In the genomic region with DNA sequence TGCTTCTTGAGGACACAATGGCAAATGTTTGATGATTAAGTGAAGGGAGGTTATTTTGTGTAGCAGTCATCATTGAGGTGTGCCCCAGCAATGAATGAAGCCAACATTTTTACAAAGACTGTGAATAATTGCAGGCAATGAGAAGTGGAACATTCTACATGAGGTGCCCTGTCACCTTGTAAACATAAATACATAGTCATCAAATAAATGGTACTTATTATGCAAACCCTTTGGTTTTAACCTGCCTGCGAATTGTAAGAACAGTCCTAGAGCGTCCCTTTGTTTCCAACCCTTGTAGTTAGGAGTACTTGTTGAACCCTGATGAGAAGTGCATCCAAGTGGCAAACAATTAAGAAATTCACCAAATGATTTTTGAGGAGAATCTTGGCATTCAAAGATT, we compare ENCODE assay signal across 36 cellular contexts. TPM values are rescaled to one million over a fixed set of nuclear protein-coding genes. Genes with fewer than 3 reads are reported as not detected.
"Had no signal": no experiment of that assay in that cellular context is flagged by ENCODE, and none has a peak within 500 bp of the region (broad histone marks: within the 10 kb centered on the region; RNA-seq: fewer than 3 reads in every experiment).

No MANE protein-coding gene starts in this region.

- H3K27me3 ChIP-seq: adrenal gland, body of pancreas, brain microvascular endothelial cell, breast epithelium had no signal

- H3K27ac ChIP-seq: adrenal gland, body of pancreas, brain microvascular endothelial cell, breast epithelium, VCaP had no signal

- H3K27ac Mint-ChIP-seq: activated B cell treated with CpG ODN at 0.5 μM for 24 hours; activated CD4-positive, alpha-beta memory T cell treated with anti-CD3 and anti-CD28 coated beads for 36 hours; activated CD4-positive, alpha-beta T cell treated with anti-CD3 and anti-CD28 coated beads, Interleukin-2, amount 10 ng/mL, durations not matched to agents 7 days and 5 days; activated CD8-positive, alpha-beta T cell treated with anti-CD3 and anti-CD28 coated beads for 36 hours; activated naive CD4-positive, alpha-beta T cell treated with anti-CD3 and anti-CD28 coated beads for 36 hours; activated naive CD4-positive, alpha-beta T cell treated with anti-CD3 and anti-CD28 coated beads, Interleukin-2, amount 50 U/mL, for 72 hours; activated naive CD8-positive, alpha-beta T cell treated with anti-CD3 and anti-CD28 coated beads for 36 hours; activated T-cell treated with anti-CD3 and anti-CD28 coated beads, Interleukin-2, amount 50 U/mL, for 72 hours; activated T-helper 1 cell treated with anti-CD3 and anti-CD28 coated beads, Interleukin-12 subunit alpha, Interleukin-12 subunit beta, Interleukin-2, Interleukin-4 antibody, amounts not matched to agents 30 ng/mL and 10 ng/mL and 1 ng/mL, durations not matched to agents 14 hours and 24 hours and 36 hours; activated T-helper 17 cell treated with anti-CD3 and anti-CD28 coated beads, Interleukin-2, amount 50 U/mL, for 72 hours; T-helper 1 cell treated with Interleukin-12 subunit alpha and Interleukin-12 subunit beta and Interleukin-4 antibody, amounts not matched to agents 30 μg/mL and 1 μg/mL, for 36 hours; T-helper 2 cell treated with Interferon-gamma antibody and Interleukin-4, amounts not matched to agents 5 μg/mL and 100 μg/mL, for 36 hours had no signal

- H3K4me1 Mint-ChIP-seq: activated B cell treated with CpG ODN at 0.5 μM for 24 hours; activated naive CD8-positive, alpha-beta T cell treated with anti-CD3 and anti-CD28 coated beads for 36 hours; activated T-helper 17 cell treated with anti-CD3 and anti-CD28 coated beads, Interleukin-2, amount 50 U/mL, for 72 hours had no signal

- FAIRE-seq: astrocyte, TTC549 had no signal

- H3K4me1 ChIP-seq: adrenal gland, body of pancreas, breast epithelium had no signal

- ATAC-seq: activated CD8-positive, alpha-beta T cell treated with anti-CD3 and anti-CD28 coated beads for 36 hours; activated naive CD4-positive, alpha-beta T cell treated with anti-CD3 and anti-CD28 coated beads, Interleukin-2, amount 50 U/mL, for 72 hours; activated T-cell treated with anti-CD3 and anti-CD28 coated beads, Interleukin-2, amount 50 U/mL, for 4 hours; activated T-cell treated with anti-CD3 and anti-CD28 coated beads, Interleukin-2, amount 50 U/mL, for 72 hours; body of pancreas had no signal

- H3K4me3 ChIP-seq: adrenal gland, body of pancreas, breast epithelium had no signal

- H3K9me3 ChIP-seq: adrenal gland, body of pancreas, breast epithelium had no signal

- H3K36me3 Mint-ChIP-seq: activated CD4-positive, alpha-beta memory T cell treated with anti-CD3 and anti-CD28 coated beads for 36 hours; activated naive CD4-positive, alpha-beta T cell treated with anti-CD3 and anti-CD28 coated beads, Interleukin-2, amount 50 U/mL, for 72 hours; activated naive CD8-positive, alpha-beta T cell treated with anti-CD3 and anti-CD28 coated beads for 36 hours had no signal

- H3K4me3 Mint-ChIP-seq: activated B cell treated with CpG ODN at 0.5 μM for 24 hours; activated CD4-positive, alpha-beta memory T cell treated with anti-CD3 and anti-CD28 coated beads for 36 hours; activated CD4-positive, alpha-beta T cell treated with anti-CD3 and anti-CD28 coated beads, Interleukin-2, amount 10 ng/mL, durations not matched to agents 7 days and 5 days; activated CD8-positive, alpha-beta T cell treated with anti-CD3 and anti-CD28 coated beads for 36 hours; activated naive CD4-positive, alpha-beta T cell treated with anti-CD3 and anti-CD28 coated beads for 36 hours; activated naive CD8-positive, alpha-beta T cell treated with anti-CD3 and anti-CD28 coated beads for 36 hours; activated T-cell treated with anti-CD3 and anti-CD28 coated beads, Interleukin-2, amount 50 U/mL, for 4 hours; activated T-cell treated with anti-CD3 and anti-CD28 coated beads, Interleukin-2, amount 50 U/mL, for 72 hours; activated T-helper 1 cell treated with anti-CD3 and anti-CD28 coated beads, Interleukin-12 subunit alpha, Interleukin-12 subunit beta, Interleukin-2, Interleukin-4 antibody, amounts not matched to agents 30 ng/mL and 10 ng/mL and 1 ng/mL, durations not matched to agents 14 hours and 24 hours and 36 hours; activated T-helper 17 cell treated with anti-CD3 and anti-CD28 coated beads, Interleukin-2, amount 50 U/mL, for 72 hours; T-helper 1 cell treated with Interleukin-12 subunit alpha and Interleukin-12 subunit beta and Interleukin-4 antibody, amounts not matched to agents 30 μg/mL and 1 μg/mL, for 36 hours; T-helper 2 cell treated with Interferon-gamma antibody and Interleukin-4, amounts not matched to agents 5 μg/mL and 100 μg/mL, for 36 hours had no signal

- H3K36me3 ChIP-seq: adrenal gland, brain microvascular endothelial cell, breast epithelium had no signal

- DNase-seq: activated B cell treated with CpG ODN at 0.5 μM for 24 hours; activated CD4-positive, alpha-beta memory T cell treated with anti-CD3 and anti-CD28 coated beads for 36 hours; activated CD4-positive, alpha-beta T cell treated with anti-CD3 and anti-CD28 coated beads for 48 hours; activated CD4-positive, alpha-beta T cell treated with anti-CD3 and anti-CD28 coated beads, Interleukin-2, amount 10 ng/mL, durations not matched to agents 7 days and 5 days; activated CD4-positive, CD25-positive, alpha-beta regulatory T cell treated with anti-CD3 and anti-CD28 coated beads, Interleukin-2, amount 50 U/mL, for 72 hours; activated CD8-positive, alpha-beta memory T cell treated with anti-CD3 and anti-CD28 coated beads, Interleukin-2, amount 50 U/mL, for 4 hours; activated CD8-positive, alpha-beta T cell treated with anti-CD3 and anti-CD28 coated beads for 36 hours; activated effector memory CD4-positive, alpha-beta T cell treated with anti-CD3 and anti-CD28 coated beads, Interleukin-2, amount 50 U/mL, for 16 hours; activated gamma-delta T cell treated with Interleukin-2 at 50 U/mL for 16 hours; activated naive CD4-positive, alpha-beta T cell; activated naive CD4-positive, alpha-beta T cell treated with anti-CD3 and anti-CD28 coated beads for 36 hours; activated naive CD4-positive, alpha-beta T cell treated with anti-CD3 and anti-CD28 coated beads, Interleukin-2, amount 50 U/mL, for 16 hours; activated naive CD8-positive, alpha-beta T cell treated with anti-CD3 and anti-CD28 coated beads for 36 hours; activated T-cell treated with anti-CD3 and anti-CD28 coated beads for 4 hours; activated T-cell treated with anti-CD3 and anti-CD28 coated beads, Interleukin-2, amount 50 U/mL, for 1 hour; activated T-cell treated with anti-CD3 and anti-CD28 coated beads, Interleukin-2, amount 50 U/mL, for 4 hours; activated T-cell treated with anti-CD3 and anti-CD28 coated beads, Interleukin-2, amount 50 U/mL, for 72 hours; adrenal gland; amniotic stem cell; aorta; body of pancreas; brain microvascular endothelial cell; central memory CD4-positive, alpha-beta T cell; T-helper 2 cell; T-helper 9 cell had no signal

- H3K9me3 Mint-ChIP-seq: activated B cell treated with CpG ODN at 0.5 μM for 24 hours; activated CD4-positive, alpha-beta memory T cell treated with anti-CD3 and anti-CD28 coated beads for 36 hours; activated CD4-positive, alpha-beta T cell treated with anti-CD3 and anti-CD28 coated beads, Interleukin-2, amount 10 ng/mL, durations not matched to agents 7 days and 5 days; activated CD8-positive, alpha-beta T cell treated with anti-CD3 and anti-CD28 coated beads for 36 hours; activated naive CD4-positive, alpha-beta T cell treated with anti-CD3 and anti-CD28 coated beads for 36 hours; activated naive CD4-positive, alpha-beta T cell treated with anti-CD3 and anti-CD28 coated beads, Interleukin-2, amount 50 U/mL, for 72 hours; activated naive CD8-positive, alpha-beta T cell treated with anti-CD3 and anti-CD28 coated beads for 36 hours; activated T-cell treated with anti-CD3 and anti-CD28 coated beads, Interleukin-2, amount 50 U/mL, for 4 hours; activated T-cell treated with anti-CD3 and anti-CD28 coated beads, Interleukin-2, amount 50 U/mL, for 72 hours; activated T-helper 1 cell treated with anti-CD3 and anti-CD28 coated beads, Interleukin-12 subunit alpha, Interleukin-12 subunit beta, Interleukin-2, Interleukin-4 antibody, amounts not matched to agents 30 ng/mL and 10 ng/mL and 1 ng/mL, durations not matched to agents 14 hours and 24 hours and 36 hours; activated T-helper 17 cell treated with anti-CD3 and anti-CD28 coated beads, Interleukin-2, amount 50 U/mL, for 72 hours; T-helper 1 cell treated with Interleukin-12 subunit alpha and Interleukin-12 subunit beta and Interleukin-4 antibody, amounts not matched to agents 30 μg/mL and 1 μg/mL, for 36 hours; T-helper 2 cell treated with Interferon-gamma antibody and Interleukin-4, amounts not matched to agents 5 μg/mL and 100 μg/mL, for 36 hours had no signal

RNA-seq across cellular contexts. Expression of gene LINC00237, which starts 12.6 kb away (rescaled TPM):
- total RNA-seq: activated B cell treated with CpG ODN at 0.5 μM for 24 hours; activated CD4-positive, alpha-beta memory T cell treated with anti-CD3 and anti-CD28 coated beads for 36 hours; activated CD4-positive, alpha-beta T cell treated with anti-CD3 and anti-CD28 coated beads, Interleukin-2, amount 10 ng/mL, durations not matched to agents 7 days and 5 days; activated CD8-positive, alpha-beta memory T cell treated with anti-CD3 and anti-CD28 coated beads for 36 hours; activated CD8-positive, alpha-beta T cell treated with anti-CD3 and anti-CD28 coated beads for 36 hours; activated naive CD4-positive, alpha-beta T cell treated with anti-CD3 and anti-CD28 coated beads for 36 hours; activated naive CD4-positive, alpha-beta T cell treated with anti-CD3 and anti-CD28 coated beads, Interleukin-2, amount 50 U/mL, for 72 hours; activated naive CD8-positive, alpha-beta T cell treated with anti-CD3 and anti-CD28 coated beads for 36 hours; activated T-cell treated with anti-CD3 and anti-CD28 coated beads, Interleukin-2, amount 50 U/mL, for 4 hours; activated T-helper 1 cell treated with anti-CD3 and anti-CD28 coated beads, Interleukin-12 subunit alpha, Interleukin-12 subunit beta, Interleukin-2, Interleukin-4 antibody, amounts not matched to agents 30 ng/mL and 10 ng/mL and 1 ng/mL, durations not matched to agents 14 hours and 24 hours and 36 hours; activated T-helper 17 cell treated with anti-CD3 and anti-CD28 coated beads, Interleukin-2, amount 50 U/mL, for 72 hours; aorta; astrocyte; body of pancreas; breast epithelium; cardiac septum had no signal
- polyA plus RNA-seq: adrenal gland had no signal
